9 cellular contexts compared by ENCODE assay signal in the genomic region with DNA sequence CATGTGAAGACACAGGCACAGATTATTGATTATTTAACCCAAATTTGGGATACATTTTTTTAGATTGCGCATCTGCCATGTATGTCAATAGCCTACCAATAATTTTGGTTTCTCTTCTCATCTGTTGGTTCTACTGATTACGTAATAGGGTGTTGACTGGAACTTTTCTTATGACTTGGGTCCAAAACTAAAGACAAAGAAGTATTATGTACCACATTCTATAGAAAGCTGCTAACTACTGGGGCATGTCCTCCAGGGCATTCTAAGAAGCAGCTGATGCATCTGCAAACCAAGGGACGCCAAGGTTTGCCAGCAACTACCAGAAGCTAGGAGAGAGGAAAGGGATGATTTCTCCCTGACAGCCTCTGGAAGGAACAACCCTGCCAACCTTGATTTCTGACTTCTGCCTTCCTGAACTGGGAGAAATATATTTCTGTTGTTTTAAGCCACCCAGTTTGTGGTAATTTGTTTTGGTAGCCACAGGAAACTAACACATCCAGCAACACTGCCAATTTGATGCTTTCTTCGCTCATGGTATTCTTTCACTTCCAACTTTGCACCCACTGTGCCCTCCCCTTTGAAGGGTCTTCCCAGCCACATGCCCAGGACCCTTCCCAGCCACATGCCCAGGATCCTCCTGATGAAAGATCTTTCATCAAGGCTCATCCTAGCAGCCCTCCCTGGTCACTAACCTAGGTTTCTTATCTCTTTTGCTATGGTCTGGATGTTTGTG. TPM values are rescaled to one million over a fixed set of nuclear protein-coding genes. Genes with fewer than 3 reads are reported as not detected.
DNase-seq lines count a peak whose midpoint lies in the region; ATAC-seq, FAIRE-seq and TF ChIP-seq lines count a peak whose summit lies in the region.
"Had no signal": no experiment of that assay in that cellular context is flagged by ENCODE, and none has a peak within 500 bp of the region (broad histone marks: within the 10 kb centered on the region; RNA-seq: fewer than 3 reads in every experiment).

No MANE protein-coding gene starts in this region.

- H3K27ac ChIP-seq in colonic mucosa: no peak overlapping the region

- intact Hi-C loops in activated T-helper 1 cell treated with anti-CD3 and anti-CD28 coated beads, Interleukin-12 subunit alpha, Interleukin-12 subunit beta, Interleukin-2, Interleukin-4 antibody, amounts not matched to agents 30 ng/mL and 10 ng/mL and 1 ng/mL, durations not matched to agents 14 hours and 24 hours and 36 hours (cut with micrococcal nuclease): no loop called here
- intact Hi-C loops in colonic mucosa (cut with DNase I): no loop called here

- H3K36me3 ChIP-seq in colonic mucosa: no peaks in the 10 kb centered on the region

- no peaks in the 10 kb centered on the region for H3K4me1 ChIP-seq in colonic mucosa

- FAIRE-seq in GM12891 (lab: Jason Lieb, UNC): peak; percentile 92

- peaks cover 29% of the 10 kb centered on the region for H3K9me3 Mint-ChIP-seq in activated T-helper 1 cell treated with anti-CD3 and anti-CD28 coated beads, Interleukin-12 subunit alpha, Interleukin-12 subunit beta, Interleukin-2, Interleukin-4 antibody, amounts not matched to agents 30 ng/mL and 10 ng/mL and 1 ng/mL, durations not matched to agents 14 hours and 24 hours and 36 hours

- TF ChIP-seq CTCF in colonic mucosa (IDR thresholded peaks at IDR 0.05) (no peak), foreskin fibroblast (IDR thresholded peaks at IDR 0.05; ENCODE audit: low read depth, low read length) (no peak)

- H3K27me3 Mint-ChIP-seq in activated T-helper 1 cell treated with anti-CD3 and anti-CD28 coated beads, Interleukin-12 subunit alpha, Interleukin-12 subunit beta, Interleukin-2, Interleukin-4 antibody, amounts not matched to agents 30 ng/mL and 10 ng/mL and 1 ng/mL, durations not matched to agents 14 hours and 24 hours and 36 hours (ENCODE audit: insufficient read depth): no peaks in the 10 kb centered on the region

- H3K4me3 Mint-ChIP-seq in activated T-helper 1 cell treated with anti-CD3 and anti-CD28 coated beads, Interleukin-12 subunit alpha, Interleukin-12 subunit beta, Interleukin-2, Interleukin-4 antibody, amounts not matched to agents 30 ng/mL and 10 ng/mL and 1 ng/mL, durations not matched to agents 14 hours and 24 hours and 36 hours: peak overlapping the region; percentile 25

- H3K4me3 ChIP-seq in colonic mucosa (no peak overlapping the region), foreskin fibroblast (ENCODE audit: low read depth in 1 of 2, low read length in 2 of 2) (no peak overlapping the region)

- peaks cover 22% of the 10 kb centered on the region for H3K36me3 Mint-ChIP-seq in activated T-helper 1 cell treated with anti-CD3 and anti-CD28 coated beads, Interleukin-12 subunit alpha, Interleukin-12 subunit beta, Interleukin-2, Interleukin-4 antibody, amounts not matched to agents 30 ng/mL and 10 ng/mL and 1 ng/mL, durations not matched to agents 14 hours and 24 hours and 36 hours (ENCODE audit: low read depth)

- H3K4me1 Mint-ChIP-seq in activated T-helper 1 cell treated with anti-CD3 and anti-CD28 coated beads, Interleukin-12 subunit alpha, Interleukin-12 subunit beta, Interleukin-2, Interleukin-4 antibody, amounts not matched to agents 30 ng/mL and 10 ng/mL and 1 ng/mL, durations not matched to agents 14 hours and 24 hours and 36 hours (ENCODE audit: low read depth): peaks cover 28% of the 10 kb centered on the region

- no peaks in the 10 kb centered on the region for H3K9me3 ChIP-seq in colonic mucosa

- TF ChIP-seq POLR2A in GM12891 (IDR thresholded peaks at IDR 0.05; ENCODE audit: low read depth, low read length): peak; percentile 62; the same call in 1 of the 2 replicates

- DNase-seq in GM12891 (ENCODE audit: insufficient read length, low spot score) (no peak), DMS153 (lab: John Stamatoyannopoulos, UW) (no peak), colonic mucosa (no peak), foreskin fibroblast (no peak)
- DNase-seq in activated T-helper 1 cell treated with anti-CD3 and anti-CD28 coated beads, Interleukin-12 subunit alpha, Interleukin-12 subunit beta, Interleukin-2, Interleukin-4 antibody, amounts not matched to agents 30 ng/mL and 10 ng/mL and 1 ng/mL, durations not matched to agents 14 hours and 24 hours and 36 hours (ENCODE audit: low spot score): no peak
- DNase-seq in activated T-cell treated with anti-CD3 and anti-CD28 coated beads, Interleukin-2, amount 50 U/mL, for 1 hour: no peak
- DNase-seq: C1 segment of cervical spinal cord had no signal

- no peak overlapping the region for H3K9ac ChIP-seq in colonic mucosa (ENCODE audit: low read depth in 2 of 2, low read length in 2 of 2)

- H3K27me3 ChIP-seq in colonic mucosa: no peaks in the 10 kb centered on the region

- ATAC-seq in GM19324 (IDR thresholded peaks at IDR 0.05; ENCODE audit: low FRiP score, unreplicated experiment) (peak; percentile 42), HG03097 (IDR thresholded peaks at IDR 0.05; ENCODE audit: low FRiP score, unreplicated experiment) (peak; percentile 40)

- no peak overlapping the region for H3K27ac Mint-ChIP-seq in activated T-helper 1 cell treated with anti-CD3 and anti-CD28 coated beads, Interleukin-12 subunit alpha, Interleukin-12 subunit beta, Interleukin-2, Interleukin-4 antibody, amounts not matched to agents 30 ng/mL and 10 ng/mL and 1 ng/mL, durations not matched to agents 14 hours and 24 hours and 36 hours

TF ChIP-seq in GM12891, 5 proteins besides CTCF, POLR2A, EP300 and RAD21:
- TF ChIP-seq TAF1 (IDR thresholded peaks at IDR 0.05; ENCODE audit: low read depth, low read length): no peak
- TF ChIP-seq POU2F2 (IDR thresholded peaks at IDR 0.05; ENCODE audit: low read depth, low read length): no peak
- peak; percentile 61 for TF ChIP-seq PAX5 (IDR thresholded peaks at IDR 0.05; ENCODE audit: insufficient read depth, low read length, severe bottlenecking)
- TF ChIP-seq SPI1 (IDR thresholded peaks at IDR 0.05; ENCODE audit: low read depth, low read length): no peak
- peak; percentile 42; the same call in 1 of the 2 replicates for TF ChIP-seq POLR2AphosphoS5 (IDR thresholded peaks at IDR 0.05; ENCODE audit: low read depth, low read length)

RNA-seq across cellular contexts. Expression of gene TLR1, which starts 15.9 kb away (rescaled TPM):
- polyA plus RNA-seq in GM12891 (2012; ENCODE audit: low read depth, missing spikeins): 24.5 TPM
- total RNA-seq in activated T-helper 1 cell treated with anti-CD3 and anti-CD28 coated beads, Interleukin-12 subunit alpha, Interleukin-12 subunit beta, Interleukin-2, Interleukin-4 antibody, amounts not matched to agents 30 ng/mL and 10 ng/mL and 1 ng/mL, durations not matched to agents 14 hours and 24 hours and 36 hours: 1.9 and 2.7 TPM in 2 replicates
- 1 to 10 TPM; 1.2 to 4.7 TPM for total RNA-seq in colonic mucosa

RNA-seq across cellular contexts. Expression of gene TLR6, which starts 36.1 kb away (rescaled TPM):
- polyA plus RNA-seq in GM12891 (2012; ENCODE audit: low read depth, missing spikeins): 10.3 TPM
- 1.3 and 1.7 TPM in 2 replicates for total RNA-seq in activated T-helper 1 cell treated with anti-CD3 and anti-CD28 coated beads, Interleukin-12 subunit alpha, Interleukin-12 subunit beta, Interleukin-2, Interleukin-4 antibody, amounts not matched to agents 30 ng/mL and 10 ng/mL and 1 ng/mL, durations not matched to agents 14 hours and 24 hours and 36 hours
- total RNA-seq in colonic mucosa: 1 to 10 TPM in 1 of 2 donors, under 1 TPM in 1; 0.44 to 2.2 TPM

RNA-seq across cellular contexts. Expression of gene TLR10, which starts 37.7 kb away (rescaled TPM):
- polyA plus RNA-seq in GM12891 (2012; ENCODE audit: low read depth, missing spikeins): 52.6 TPM
- not detected in 2 replicates for total RNA-seq in activated T-helper 1 cell treated with anti-CD3 and anti-CD28 coated beads, Interleukin-12 subunit alpha, Interleukin-12 subunit beta, Interleukin-2, Interleukin-4 antibody, amounts not matched to agents 30 ng/mL and 10 ng/mL and 1 ng/mL, durations not matched to agents 14 hours and 24 hours and 36 hours
- under 1 TPM; 0.20 to 0.24 TPM for total RNA-seq in colonic mucosa

RNA-seq across cellular contexts. Expression of gene FAM114A1, which starts 47.1 kb away (rescaled TPM):
- 5.2 TPM for polyA plus RNA-seq in GM12891 (2012; ENCODE audit: low read depth, missing spikeins)
- 0.22 and 0.49 TPM in 2 replicates for total RNA-seq in activated T-helper 1 cell treated with anti-CD3 and anti-CD28 coated beads, Interleukin-12 subunit alpha, Interleukin-12 subunit beta, Interleukin-2, Interleukin-4 antibody, amounts not matched to agents 30 ng/mL and 10 ng/mL and 1 ng/mL, durations not matched to agents 14 hours and 24 hours and 36 hours
- 10 to 100 TPM; 76.3 to 88.3 TPM for total RNA-seq in colonic mucosa
